Comparison of ENCODE assay signal across 22 cellular contexts in genomic region chr3:195113074-195113473, GRCh38.
"Had no signal": no experiment of that assay in that cellular context is flagged by ENCODE, and none has a peak within 500 bp of the region (broad histone marks: within the 10 kb centered on the region; RNA-seq: fewer than 3 reads in every experiment).

No MANE protein-coding gene starts in this region.

- H3K9me3 ChIP-seq: colonic mucosa, tibial artery, vagina had no signal

- FAIRE-seq: endometrium, islet of Langerhans had no signal

- H3K27ac ChIP-seq: colonic mucosa, tibial artery, vagina had no signal

- H3K36me3 ChIP-seq: colonic mucosa, tibial artery, vagina had no signal

- DNase-seq: activated B cell treated with CpG ODN at 0.5 μM for 24 hours; activated CD4-positive, alpha-beta memory T cell treated with anti-CD3 and anti-CD28 coated beads, Interleukin-2, amount 10 ng/mL, durations not matched to agents 7 days and 5 days; activated CD4-positive, alpha-beta T cell treated with anti-CD3 and anti-CD28 coated beads for 48 hours; activated CD8-positive, alpha-beta memory T cell treated with anti-CD3 and anti-CD28 coated beads, Interleukin-2, amount 10 ng/mL, durations not matched to agents 7 days and 5 days; amygdala; central memory CD4-positive, alpha-beta T cell; colonic mucosa; erythroblast; foreskin melanocyte; glutamatergic neuron; hippocampal formation; nephron progenitor cell; retina; stimulated activated CD4-positive, alpha-beta T cell treated with anti-CD3 and anti-CD28 coated beads, Interleukin-12 subunit alpha, Interleukin-12 subunit beta, amount 100 ng/mL, for 4 hours; stimulated activated CD4-positive, alpha-beta T cell treated with anti-CD3 and anti-CD28 coated beads, Interleukin-1b, Interleukin-23, amount 100 ng/mL, for 48 hours; stimulated activated CD8-positive, alpha-beta memory T cell treated with anti-CD3 and anti-CD28 coated beads, Interleukin-4, amount 100 ng/mL, for 48 hours; stimulated activated naive CD4-positive, alpha-beta T cell treated with Interleukin-2 at 50 U/mL for 16 hours had no signal

- ATAC-seq: activated CD8-positive, alpha-beta memory T cell treated with anti-CD3 and anti-CD28 coated beads, Interleukin-2, amount 10 ng/mL, durations not matched to agents 7 days and 5 days had no signal

- H3K27me3 ChIP-seq: colonic mucosa, tibial artery, vagina had no signal

- H3K4me1 ChIP-seq: colonic mucosa, tibial artery had no signal

- H3K4me3 ChIP-seq: colonic mucosa, lung, tibial artery, vagina had no signal
